In the genomic region with DNA sequence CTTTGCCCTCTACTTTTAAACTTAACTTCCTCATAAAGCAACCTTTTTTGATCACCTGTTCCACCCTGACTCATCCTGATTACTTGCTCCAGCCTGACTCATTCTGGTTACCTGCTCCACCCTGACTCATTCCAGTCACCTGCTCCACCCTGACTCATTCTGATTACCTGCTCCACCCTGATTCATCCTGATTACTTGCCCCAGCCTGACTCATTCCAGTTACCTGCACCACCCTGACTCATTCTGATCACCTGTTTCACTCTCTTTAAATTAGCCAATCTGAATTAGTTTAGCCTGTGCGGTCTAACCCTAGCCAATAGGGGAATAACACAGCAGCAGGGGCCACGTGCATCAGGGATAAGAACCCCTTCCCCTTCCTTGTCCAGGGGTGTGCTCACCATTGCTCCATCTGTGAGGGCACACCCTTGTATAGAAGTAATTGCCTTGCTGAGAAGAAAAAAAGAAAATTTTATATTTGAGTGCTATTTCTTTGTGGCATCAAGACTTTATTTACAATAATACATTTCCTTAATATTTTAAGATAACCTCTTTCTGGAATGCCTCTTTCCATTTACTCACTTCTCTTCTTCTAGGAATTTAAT, we compare ENCODE assay signal across 10 cellular contexts. TPM values are rescaled to one million over a fixed set of nuclear protein-coding genes. Genes with fewer than 3 reads are reported as not detected.
DNase-seq lines count a peak whose midpoint lies in the region; ATAC-seq and TF ChIP-seq lines count a peak whose summit lies in the region.
"Had no signal": no experiment of that assay in that cellular context is flagged by ENCODE, and none has a peak within 500 bp of the region (broad histone marks: within the 10 kb centered on the region; RNA-seq: fewer than 3 reads in every experiment).

No MANE protein-coding gene starts in this region.

- DNase-seq in natural killer cell treated with Interleukin-12 subunit alpha and Interleukin-12 subunit beta and Interleukin-15 and Interleukin-18, amount 100 ng/mL, for 72 hours (ENCODE audit: low spot score) = no peak
- no peak for DNase-seq in natural killer cell
- peak; percentile 16 for DNase-seq in activated T-helper 1 cell treated with Interleukin-2 at 50 U/mL for 16 hours (ENCODE audit: low read depth)
- DNase-seq in kidney glomerular epithelial cell (lab: John Stamatoyannopoulos, UW) = peak; percentile 19
- no peak for DNase-seq in osteoblast (ENCODE audit: insufficient read length, low spot score, missing footprints)
- no peak for DNase-seq in GM10266 (ENCODE audit: extremely low spot score)
- no peak for DNase-seq in COLO829 (ENCODE audit: low spot score)
- DNase-seq: activated B cell treated with CpG ODN at 0.5 μM for 24 hours, heart right ventricle had no signal

- no peak overlapping the region for H2AFZ ChIP-seq in osteoblast (ENCODE audit: low read length)

- H3K27me3 Mint-ChIP-seq in natural killer cell treated with Interleukin-12 subunit alpha and Interleukin-12 subunit beta and Interleukin-15 and Interleukin-18, amount 100 ng/mL, for 72 hours = peaks cover 35 to 70% of the 10 kb centered on the region in 2 donors
- H3K27me3 Mint-ChIP-seq in natural killer cell (ENCODE audit: low read depth in 2 of 2) = peaks cover 53 to 75% of the 10 kb centered on the region in 2 donors

- peaks cover 32% of the 10 kb centered on the region for H3K27me3 ChIP-seq in osteoblast (ENCODE audit: insufficient read depth, low read length)

- H3K36me3 ChIP-seq in osteoblast (ENCODE audit: insufficient read depth, low read length) = no peaks in the 10 kb centered on the region
- H3K36me3 ChIP-seq: heart right ventricle had no signal

- intact Hi-C loops in natural killer cell (cut with micrococcal nuclease) = no loop called here

- no peaks in the 10 kb centered on the region for H3K79me2 ChIP-seq in osteoblast (ENCODE audit: insufficient read depth, low read length)

- no peaks in the 10 kb centered on the region for H3K9me3 Mint-ChIP-seq in natural killer cell treated with Interleukin-12 subunit alpha and Interleukin-12 subunit beta and Interleukin-15 and Interleukin-18, amount 100 ng/mL, for 72 hours
- H3K9me3 Mint-ChIP-seq in natural killer cell = no peaks in the 10 kb centered on the region

- no peak overlapping the region for H3K4me3 Mint-ChIP-seq in natural killer cell treated with Interleukin-12 subunit alpha and Interleukin-12 subunit beta and Interleukin-15 and Interleukin-18, amount 100 ng/mL, for 72 hours
- H3K4me3 Mint-ChIP-seq in natural killer cell = no peak overlapping the region
- H3K4me3 Mint-ChIP-seq: activated B cell treated with CpG ODN at 0.5 μM for 24 hours had no signal

- no peaks in the 10 kb centered on the region for H3K4me1 ChIP-seq in osteoblast (ENCODE audit: insufficient read depth, low read length)

- ATAC-seq in natural killer cell treated with Interleukin-12 subunit alpha and Interleukin-12 subunit beta and Interleukin-15 and Interleukin-18, amount 100 ng/mL, for 72 hours = peak; percentile 40 to 52
- ATAC-seq in natural killer cell (no peak), HG02759 (IDR thresholded peaks at IDR 0.05; ENCODE audit: unreplicated experiment) (no peak)
- ATAC-seq: heart right ventricle had no signal

- no peak overlapping the region for H3K27ac Mint-ChIP-seq in natural killer cell treated with Interleukin-12 subunit alpha and Interleukin-12 subunit beta and Interleukin-15 and Interleukin-18, amount 100 ng/mL, for 72 hours
- H3K27ac Mint-ChIP-seq in natural killer cell = no peak overlapping the region
- H3K27ac Mint-ChIP-seq: activated B cell treated with CpG ODN at 0.5 μM for 24 hours had no signal

- H3K4me3 ChIP-seq in osteoblast (ENCODE audit: insufficient read depth, low read length) = no peak overlapping the region
- H3K4me3 ChIP-seq: heart right ventricle had no signal

- H3K27ac ChIP-seq in osteoblast (ENCODE audit: low read depth, low read length) = no peak overlapping the region
- H3K27ac ChIP-seq: heart right ventricle had no signal

- no peak overlapping the region for H3K4me2 ChIP-seq in osteoblast (ENCODE audit: insufficient read depth, low read length)

- no peak for TF ChIP-seq CTCF in natural killer cell (IDR thresholded peaks at IDR 0.05)
- no peak for TF ChIP-seq CTCF in osteoblast (IDR thresholded peaks at IDR 0.05; ENCODE audit: extremely low read depth, low read depth, low read length)
- no peak for TF ChIP-seq CTCF in GM10266 (IDR thresholded peaks at IDR 0.05; ENCODE audit: control insufficient read depth, insufficient read depth, low read depth, missing control alignments)

- peaks cover 8% of the 10 kb centered on the region for H3K36me3 Mint-ChIP-seq in natural killer cell treated with Interleukin-12 subunit alpha and Interleukin-12 subunit beta and Interleukin-15 and Interleukin-18, amount 100 ng/mL, for 72 hours
- peaks cover 5% of the 10 kb centered on the region for H3K36me3 Mint-ChIP-seq in natural killer cell

- H4K20me1 ChIP-seq in osteoblast (ENCODE audit: insufficient read depth, low read length) = no peaks in the 10 kb centered on the region

- peaks cover 8 to 13% of the 10 kb centered on the region in 2 donors for H3K4me1 Mint-ChIP-seq in natural killer cell treated with Interleukin-12 subunit alpha and Interleukin-12 subunit beta and Interleukin-15 and Interleukin-18, amount 100 ng/mL, for 72 hours (ENCODE audit: low read depth in 2 of 2)
- H3K4me1 Mint-ChIP-seq in natural killer cell = peaks cover 12 to 16% of the 10 kb centered on the region in 2 donors

- no peaks in the 10 kb centered on the region for H3K9me3 ChIP-seq in osteoblast (ENCODE audit: low read depth, low read length)

RNA-seq across cellular contexts. Expression of a gene that starts 17.9 kb away (rescaled TPM):
- total RNA-seq in natural killer cell treated with Interleukin-12 subunit alpha and Interleukin-12 subunit beta and Interleukin-15 and Interleukin-18, amount 100 ng/mL, for 72 hours = 1 to 10 TPM; 2.8 to 3.3 TPM
- total RNA-seq in natural killer cell = 1 to 10 TPM; 1.6 to 7.7 (median 4.0) TPM
- not detected in 2 replicates for total RNA-seq in osteoblast

Comparison
In these comparisons a context has a peak if more than half of its experiments do, and no peak if none do; other contexts are left out.
1. ATAC-seq: peak in natural killer cell treated with Interleukin-12 subunit alpha and Interleukin-12 subunit beta and Interleukin-15 and Interleukin-18, amount 100 ng/mL, for 72 hours (2 of 2); none in natural killer cell (0 of 3) and HG02759 (single experiment).
2. DNase-seq: peak in activated T-helper 1 cell treated with Interleukin-2 at 50 U/mL for 16 hours (single experiment) and kidney glomerular epithelial cell (single experiment); none in natural killer cell treated with Interleukin-12 subunit alpha and Interleukin-12 subunit beta and Interleukin-15 and Interleukin-18, amount 100 ng/mL, for 72 hours (single experiment), natural killer cell (single experiment), osteoblast (single experiment), GM10266 (single experiment) and COLO829 (single experiment).